In the genomic region with DNA sequence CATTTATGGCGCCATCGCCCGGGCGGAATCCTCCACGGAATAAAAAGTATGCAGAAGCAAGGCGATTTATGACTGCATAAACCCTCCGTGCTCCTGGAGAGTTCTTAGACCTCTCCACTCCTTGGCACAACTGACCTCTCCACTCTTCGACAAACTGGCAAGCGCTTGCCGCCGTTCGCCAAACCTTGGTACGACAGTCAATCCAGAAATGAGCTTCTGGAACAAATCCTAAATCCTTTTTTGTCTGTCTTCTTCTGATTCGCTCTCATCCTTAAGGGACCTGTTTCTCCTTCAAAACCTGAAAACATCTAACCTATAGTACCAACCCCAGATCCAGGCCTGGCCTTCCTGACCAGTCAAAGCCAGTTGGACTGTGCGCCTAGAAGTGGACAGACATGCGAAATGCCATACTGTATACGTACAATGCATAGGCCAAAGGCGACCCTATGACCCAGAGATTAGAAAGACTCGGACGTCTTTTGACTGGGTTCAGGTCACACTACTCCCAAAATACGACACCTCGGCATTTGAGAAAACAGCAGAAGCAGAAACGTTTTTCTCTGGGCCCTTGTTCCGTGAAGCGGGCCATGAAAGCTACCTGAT, we compare ENCODE assay signal across 1 cellular context.
TF ChIP-seq lines count a peak whose summit lies in the region.

No MANE protein-coding gene starts in this region.

TF ChIP-seq in HepG2, 621 proteins besides CTCF, POLR2A, EP300 and RAD21 (continued from another document and continues in another):
- TF ChIP-seq ZSCAN21 (CRISPR knock-in tag; IDR thresholded peaks at IDR 0.05; ENCODE audit: borderline replicate concordance), result no peak
- TF ChIP-seq, protein P1, sequence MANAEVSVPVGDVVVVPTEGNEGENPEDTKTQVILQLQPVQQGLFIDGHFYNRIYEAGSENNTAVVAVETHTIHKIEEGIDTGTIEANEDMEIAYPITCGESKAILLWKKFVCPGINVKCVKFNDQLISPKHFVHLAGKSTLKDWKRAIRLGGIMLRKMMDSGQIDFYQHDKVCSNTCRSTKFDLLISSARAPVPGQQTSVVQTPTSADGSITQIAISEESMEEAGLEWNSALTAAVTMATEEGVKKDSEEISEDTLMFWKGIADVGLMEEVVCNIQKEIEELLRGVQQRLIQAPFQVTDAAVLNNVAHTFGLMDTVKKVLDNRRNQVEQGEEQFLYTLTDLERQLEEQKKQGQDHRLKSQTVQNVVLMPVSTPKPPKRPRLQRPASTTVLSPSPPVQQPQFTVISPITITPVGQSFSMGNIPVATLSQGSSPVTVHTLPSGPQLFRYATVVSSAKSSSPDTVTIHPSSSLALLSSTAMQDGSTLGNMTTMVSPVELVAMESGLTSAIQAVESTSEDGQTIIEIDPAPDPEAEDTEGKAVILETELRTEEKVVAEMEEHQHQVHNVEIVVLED (CRISPR knock-in tag; IDR thresholded peaks at IDR 0.05; ENCODE audit: borderline replicate concordance), result no peak
- 0 out of 3 replicates have a peak, but pooled peaks have one; percentile 15 for TF ChIP-seq MXI1 (IDR thresholded peaks at IDR 0.05; ENCODE audit: borderline replicate concordance, low read depth, low read length)
- TF ChIP-seq, protein P2, sequence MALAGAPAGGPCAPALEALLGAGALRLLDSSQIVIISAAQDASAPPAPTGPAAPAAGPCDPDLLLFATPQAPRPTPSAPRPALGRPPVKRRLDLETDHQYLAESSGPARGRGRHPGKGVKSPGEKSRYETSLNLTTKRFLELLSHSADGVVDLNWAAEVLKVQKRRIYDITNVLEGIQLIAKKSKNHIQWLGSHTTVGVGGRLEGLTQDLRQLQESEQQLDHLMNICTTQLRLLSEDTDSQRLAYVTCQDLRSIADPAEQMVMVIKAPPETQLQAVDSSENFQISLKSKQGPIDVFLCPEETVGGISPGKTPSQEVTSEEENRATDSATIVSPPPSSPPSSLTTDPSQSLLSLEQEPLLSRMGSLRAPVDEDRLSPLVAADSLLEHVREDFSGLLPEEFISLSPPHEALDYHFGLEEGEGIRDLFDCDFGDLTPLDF (CRISPR knock-in tag; IDR thresholded peaks at IDR 0.05), result no peak
- TF ChIP-seq, protein P3, sequence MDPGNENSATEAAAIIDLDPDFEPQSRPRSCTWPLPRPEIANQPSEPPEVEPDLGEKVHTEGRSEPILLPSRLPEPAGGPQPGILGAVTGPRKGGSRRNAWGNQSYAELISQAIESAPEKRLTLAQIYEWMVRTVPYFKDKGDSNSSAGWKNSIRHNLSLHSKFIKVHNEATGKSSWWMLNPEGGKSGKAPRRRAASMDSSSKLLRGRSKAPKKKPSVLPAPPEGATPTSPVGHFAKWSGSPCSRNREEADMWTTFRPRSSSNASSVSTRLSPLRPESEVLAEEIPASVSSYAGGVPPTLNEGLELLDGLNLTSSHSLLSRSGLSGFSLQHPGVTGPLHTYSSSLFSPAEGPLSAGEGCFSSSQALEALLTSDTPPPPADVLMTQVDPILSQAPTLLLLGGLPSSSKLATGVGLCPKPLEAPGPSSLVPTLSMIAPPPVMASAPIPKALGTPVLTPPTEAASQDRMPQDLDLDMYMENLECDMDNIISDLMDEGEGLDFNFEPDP (CRISPR knock-in tag; conservative IDR thresholded peaks at IDR 0.05), result 0 out of 2 replicates have a peak, but pooled peaks have one; percentile 63
- TF ChIP-seq, protein P4, sequence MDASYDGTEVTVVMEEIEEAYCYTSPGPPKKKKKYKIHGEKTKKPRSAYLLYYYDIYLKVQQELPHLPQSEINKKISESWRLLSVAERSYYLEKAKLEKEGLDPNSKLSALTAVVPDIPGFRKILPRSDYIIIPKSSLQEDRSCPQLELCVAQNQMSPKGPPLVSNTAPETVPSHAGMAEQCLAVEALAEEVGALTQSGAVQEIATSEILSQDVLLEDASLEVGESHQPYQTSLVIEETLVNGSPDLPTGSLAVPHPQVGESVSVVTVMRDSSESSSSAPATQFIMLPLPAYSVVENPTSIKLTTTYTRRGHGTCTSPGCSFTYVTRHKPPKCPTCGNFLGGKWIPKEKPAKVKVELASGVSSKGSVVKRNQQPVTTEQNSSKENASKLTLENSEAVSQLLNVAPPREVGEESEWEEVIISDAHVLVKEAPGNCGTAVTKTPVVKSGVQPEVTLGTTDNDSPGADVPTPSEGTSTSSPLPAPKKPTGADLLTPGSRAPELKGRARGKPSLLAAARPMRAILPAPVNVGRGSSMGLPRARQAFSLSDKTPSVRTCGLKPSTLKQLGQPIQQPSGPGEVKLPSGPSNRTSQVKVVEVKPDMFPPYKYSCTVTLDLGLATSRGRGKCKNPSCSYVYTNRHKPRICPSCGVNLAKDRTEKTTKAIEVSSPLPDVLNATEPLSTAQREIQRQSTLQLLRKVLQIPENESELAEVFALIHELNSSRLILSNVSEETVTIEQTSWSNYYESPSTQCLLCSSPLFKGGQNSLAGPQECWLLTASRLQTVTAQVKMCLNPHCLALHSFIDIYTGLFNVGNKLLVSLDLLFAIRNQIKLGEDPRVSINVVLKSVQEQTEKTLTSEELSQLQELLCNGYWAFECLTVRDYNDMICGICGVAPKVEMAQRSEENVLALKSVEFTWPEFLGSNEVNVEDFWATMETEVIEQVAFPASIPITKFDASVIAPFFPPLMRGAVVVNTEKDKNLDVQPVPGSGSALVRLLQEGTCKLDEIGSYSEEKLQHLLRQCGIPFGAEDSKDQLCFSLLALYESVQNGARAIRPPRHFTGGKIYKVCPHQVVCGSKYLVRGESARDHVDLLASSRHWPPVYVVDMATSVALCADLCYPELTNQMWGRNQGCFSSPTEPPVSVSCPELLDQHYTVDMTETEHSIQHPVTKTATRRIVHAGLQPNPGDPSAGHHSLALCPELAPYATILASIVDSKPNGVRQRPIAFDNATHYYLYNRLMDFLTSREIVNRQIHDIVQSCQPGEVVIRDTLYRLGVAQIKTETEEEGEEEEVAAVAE (CRISPR knock-in tag; IDR thresholded peaks at IDR 0.05; ENCODE audit: borderline replicate concordance), result peak; percentile 49; the same call in 1 of the 2 replicates
- peak; percentile 65 for TF ChIP-seq ZNF891 (CRISPR knock-in tag; IDR thresholded peaks at IDR 0.05)
- TF ChIP-seq ZKSCAN1 (IDR thresholded peaks at IDR 0.05; ENCODE audit: low read length), result 0 out of 2 replicates have a peak, but pooled peaks have one; percentile 19
- TF ChIP-seq SRF (IDR thresholded peaks at IDR 0.05; ENCODE audit: low read depth, low read length), result no peak
- TF ChIP-seq TAF15 (IDR thresholded peaks at IDR 0.05; ENCODE audit: low read depth, low read length, poor library complexity, severe bottlenecking), result no peak
- TF ChIP-seq, protein P5, sequence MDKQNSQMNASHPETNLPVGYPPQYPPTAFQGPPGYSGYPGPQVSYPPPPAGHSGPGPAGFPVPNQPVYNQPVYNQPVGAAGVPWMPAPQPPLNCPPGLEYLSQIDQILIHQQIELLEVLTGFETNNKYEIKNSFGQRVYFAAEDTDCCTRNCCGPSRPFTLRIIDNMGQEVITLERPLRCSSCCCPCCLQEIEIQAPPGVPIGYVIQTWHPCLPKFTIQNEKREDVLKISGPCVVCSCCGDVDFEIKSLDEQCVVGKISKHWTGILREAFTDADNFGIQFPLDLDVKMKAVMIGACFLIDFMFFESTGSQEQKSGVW (CRISPR knock-in tag; IDR thresholded peaks at IDR 0.05; ENCODE audit: borderline replicate concordance), result 0 out of 2 replicates have a peak, but pooled peaks have one; percentile 47
- TF ChIP-seq ZNF547 (CRISPR knock-in tag; IDR thresholded peaks at IDR 0.05), result 0 out of 2 replicates have a peak, but pooled peaks have one; percentile 62
- TF ChIP-seq RBM39 (IDR thresholded peaks at IDR 0.05; ENCODE audit: low read depth, low read length, poor library complexity, severe bottlenecking), result peak; percentile 7
- 0 out of 2 replicates have a peak, but pooled peaks have one; percentile 32 for TF ChIP-seq ZNF224 (CRISPR knock-in tag; IDR thresholded peaks at IDR 0.05)
- TF ChIP-seq TCF12 (IDR thresholded peaks at IDR 0.05), result no peak
- TF ChIP-seq TCF12 (CRISPR knock-in tag; IDR thresholded peaks at IDR 0.05), result no peak
- 0 out of 2 replicates have a peak, but pooled peaks have one; percentile 34 for TF ChIP-seq ZSCAN25 (CRISPR knock-in tag; IDR thresholded peaks at IDR 0.05)
- TF ChIP-seq NFE2L1 (CRISPR knock-in tag; IDR thresholded peaks at IDR 0.05; ENCODE audit: borderline replicate concordance), result no peak
- no peak for TF ChIP-seq MZF1 (CRISPR knock-in tag; IDR thresholded peaks at IDR 0.05; ENCODE audit: borderline replicate concordance)
- no peak; the same call in 1 of the 2 replicates for TF ChIP-seq STAG1 (CRISPR knock-in tag; IDR thresholded peaks at IDR 0.05)
- peak; percentile 50; the same call in 1 of the 2 replicates for TF ChIP-seq ZNF879 (CRISPR knock-in tag; IDR thresholded peaks at IDR 0.05)
- TF ChIP-seq JUND (CRISPR knock-in tag; IDR thresholded peaks at IDR 0.05), result peak; percentile 29; the same call in 1 of the 2 replicates
- no peak for TF ChIP-seq ONECUT2 (CRISPR knock-in tag; IDR thresholded peaks at IDR 0.05)
- TF ChIP-seq, protein P6, sequence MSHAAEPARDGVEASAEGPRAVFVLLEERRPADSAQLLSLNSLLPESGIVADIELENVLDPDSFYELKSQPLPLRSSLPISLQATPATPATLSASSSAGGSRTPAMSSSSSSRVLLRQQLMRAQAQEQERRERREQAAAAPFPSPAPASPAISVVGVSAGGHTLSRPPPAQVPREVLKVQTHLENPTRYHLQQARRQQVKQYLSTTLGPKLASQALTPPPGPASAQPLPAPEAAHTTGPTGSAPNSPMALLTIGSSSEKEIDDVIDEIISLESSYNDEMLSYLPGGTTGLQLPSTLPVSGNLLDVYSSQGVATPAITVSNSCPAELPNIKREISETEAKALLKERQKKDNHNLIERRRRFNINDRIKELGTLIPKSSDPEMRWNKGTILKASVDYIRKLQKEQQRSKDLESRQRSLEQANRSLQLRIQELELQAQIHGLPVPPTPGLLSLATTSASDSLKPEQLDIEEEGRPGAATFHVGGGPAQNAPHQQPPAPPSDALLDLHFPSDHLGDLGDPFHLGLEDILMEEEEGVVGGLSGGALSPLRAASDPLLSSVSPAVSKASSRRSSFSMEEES (CRISPR knock-in tag; IDR thresholded peaks at IDR 0.05), result no peak
- TF ChIP-seq ZNF768 (CRISPR knock-in tag; IDR thresholded peaks at IDR 0.05), result no peak
- TF ChIP-seq YY1 (IDR thresholded peaks at IDR 0.05; ENCODE audit: insufficient read depth, insufficient replicate concordance, low read depth, low read length), result peak; percentile 26
- TF ChIP-seq MXD4 (CRISPR knock-in tag; IDR thresholded peaks at IDR 0.05), result no peak
- no peak for TF ChIP-seq CBFB (CRISPR knock-in tag; IDR thresholded peaks at IDR 0.05)
- 0 out of 2 replicates have a peak, but pooled peaks have one; percentile 12 for TF ChIP-seq ZNF546 (CRISPR knock-in tag; conservative IDR thresholded peaks at IDR 0.05)
- TF ChIP-seq ZNF607 (CRISPR knock-in tag; IDR thresholded peaks at IDR 0.05; ENCODE audit: borderline replicate concordance), result 0 out of 2 replicates have a peak, but pooled peaks have one; percentile 19
- TF ChIP-seq SALL1 (CRISPR knock-in tag; IDR thresholded peaks at IDR 0.05), result peak; percentile 11; the same call in 1 of the 2 replicates
- TF ChIP-seq, protein P7, sequence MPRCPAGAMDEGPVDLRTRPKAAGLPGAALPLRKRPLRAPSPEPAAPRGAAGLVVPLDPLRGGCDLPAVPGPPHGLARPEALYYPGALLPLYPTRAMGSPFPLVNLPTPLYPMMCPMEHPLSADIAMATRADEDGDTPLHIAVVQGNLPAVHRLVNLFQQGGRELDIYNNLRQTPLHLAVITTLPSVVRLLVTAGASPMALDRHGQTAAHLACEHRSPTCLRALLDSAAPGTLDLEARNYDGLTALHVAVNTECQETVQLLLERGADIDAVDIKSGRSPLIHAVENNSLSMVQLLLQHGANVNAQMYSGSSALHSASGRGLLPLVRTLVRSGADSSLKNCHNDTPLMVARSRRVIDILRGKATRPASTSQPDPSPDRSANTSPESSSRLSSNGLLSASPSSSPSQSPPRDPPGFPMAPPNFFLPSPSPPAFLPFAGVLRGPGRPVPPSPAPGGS (CRISPR knock-in tag; IDR thresholded peaks at IDR 0.05), result no peak
- TF ChIP-seq, protein P8, sequence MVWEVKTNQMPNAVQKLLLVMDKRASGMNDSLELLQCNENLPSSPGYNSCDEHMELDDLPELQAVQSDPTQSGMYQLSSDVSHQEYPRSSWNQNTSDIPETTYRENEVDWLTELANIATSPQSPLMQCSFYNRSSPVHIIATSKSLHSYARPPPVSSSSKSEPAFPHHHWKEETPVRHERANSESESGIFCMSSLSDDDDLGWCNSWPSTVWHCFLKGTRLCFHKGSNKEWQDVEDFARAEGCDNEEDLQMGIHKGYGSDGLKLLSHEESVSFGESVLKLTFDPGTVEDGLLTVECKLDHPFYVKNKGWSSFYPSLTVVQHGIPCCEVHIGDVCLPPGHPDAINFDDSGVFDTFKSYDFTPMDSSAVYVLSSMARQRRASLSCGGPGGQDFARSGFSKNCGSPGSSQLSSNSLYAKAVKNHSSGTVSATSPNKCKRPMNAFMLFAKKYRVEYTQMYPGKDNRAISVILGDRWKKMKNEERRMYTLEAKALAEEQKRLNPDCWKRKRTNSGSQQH (CRISPR knock-in tag; IDR thresholded peaks at IDR 0.05; ENCODE audit: low read depth), result 0 out of 2 replicates have a peak, but pooled peaks have one; percentile 62
- TF ChIP-seq NR2F6 (IDR thresholded peaks at IDR 0.05), result 0 out of 2 replicates have a peak, but pooled peaks have one; percentile 20
- TF ChIP-seq NR2F6 (CRISPR knock-in tag; IDR thresholded peaks at IDR 0.05), result no peak
- TF ChIP-seq ZBTB3 (CRISPR knock-in tag; IDR thresholded peaks at IDR 0.05; ENCODE audit: borderline replicate concordance, low read depth), result no peak
- TF ChIP-seq FLYWCH1 (CRISPR knock-in tag; IDR thresholded peaks at IDR 0.05), result no peak
- no peak for TF ChIP-seq LCORL (IDR thresholded peaks at IDR 0.05)
- TF ChIP-seq LCORL (CRISPR knock-in tag; IDR thresholded peaks at IDR 0.05), result 0 out of 2 replicates have a peak, but pooled peaks have one; percentile 41
- 0 out of 2 replicates have a peak, but pooled peaks have one; percentile 35 for TF ChIP-seq MIXL1 (CRISPR knock-in tag; IDR thresholded peaks at IDR 0.05)
- TF ChIP-seq, protein P9, sequence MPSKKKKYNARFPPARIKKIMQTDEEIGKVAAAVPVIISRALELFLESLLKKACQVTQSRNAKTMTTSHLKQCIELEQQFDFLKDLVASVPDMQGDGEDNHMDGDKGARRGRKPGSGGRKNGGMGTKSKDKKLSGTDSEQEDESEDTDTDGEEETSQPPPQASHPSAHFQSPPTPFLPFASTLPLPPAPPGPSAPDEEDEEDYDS (CRISPR knock-in tag; IDR thresholded peaks at IDR 0.05), result no peak; the same call in 1 of the 2 replicates
- TF ChIP-seq ZSCAN29 (CRISPR knock-in tag; conservative IDR thresholded peaks at IDR 0.05), result peak; percentile 72
- 0 out of 2 replicates have a peak, but pooled peaks have one; percentile 16 for TF ChIP-seq SNAPC2 (CRISPR knock-in tag; IDR thresholded peaks at IDR 0.05)
- TF ChIP-seq, protein P10, sequence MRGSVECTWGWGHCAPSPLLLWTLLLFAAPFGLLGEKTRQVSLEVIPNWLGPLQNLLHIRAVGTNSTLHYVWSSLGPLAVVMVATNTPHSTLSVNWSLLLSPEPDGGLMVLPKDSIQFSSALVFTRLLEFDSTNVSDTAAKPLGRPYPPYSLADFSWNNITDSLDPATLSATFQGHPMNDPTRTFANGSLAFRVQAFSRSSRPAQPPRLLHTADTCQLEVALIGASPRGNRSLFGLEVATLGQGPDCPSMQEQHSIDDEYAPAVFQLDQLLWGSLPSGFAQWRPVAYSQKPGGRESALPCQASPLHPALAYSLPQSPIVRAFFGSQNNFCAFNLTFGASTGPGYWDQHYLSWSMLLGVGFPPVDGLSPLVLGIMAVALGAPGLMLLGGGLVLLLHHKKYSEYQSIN (CRISPR knock-in tag; IDR thresholded peaks at IDR 0.05; ENCODE audit: borderline replicate concordance), result no peak
- peak; percentile 93 for TF ChIP-seq TEAD3 (CRISPR knock-in tag; optimal IDR thresholded peaks at IDR 0.05; ENCODE audit: borderline replicate concordance)
- TF ChIP-seq ZNF562 (CRISPR knock-in tag; IDR thresholded peaks at IDR 0.05; ENCODE audit: borderline replicate concordance), result no peak
